8 cellular contexts compared by ENCODE assay signal in the genomic region with DNA sequence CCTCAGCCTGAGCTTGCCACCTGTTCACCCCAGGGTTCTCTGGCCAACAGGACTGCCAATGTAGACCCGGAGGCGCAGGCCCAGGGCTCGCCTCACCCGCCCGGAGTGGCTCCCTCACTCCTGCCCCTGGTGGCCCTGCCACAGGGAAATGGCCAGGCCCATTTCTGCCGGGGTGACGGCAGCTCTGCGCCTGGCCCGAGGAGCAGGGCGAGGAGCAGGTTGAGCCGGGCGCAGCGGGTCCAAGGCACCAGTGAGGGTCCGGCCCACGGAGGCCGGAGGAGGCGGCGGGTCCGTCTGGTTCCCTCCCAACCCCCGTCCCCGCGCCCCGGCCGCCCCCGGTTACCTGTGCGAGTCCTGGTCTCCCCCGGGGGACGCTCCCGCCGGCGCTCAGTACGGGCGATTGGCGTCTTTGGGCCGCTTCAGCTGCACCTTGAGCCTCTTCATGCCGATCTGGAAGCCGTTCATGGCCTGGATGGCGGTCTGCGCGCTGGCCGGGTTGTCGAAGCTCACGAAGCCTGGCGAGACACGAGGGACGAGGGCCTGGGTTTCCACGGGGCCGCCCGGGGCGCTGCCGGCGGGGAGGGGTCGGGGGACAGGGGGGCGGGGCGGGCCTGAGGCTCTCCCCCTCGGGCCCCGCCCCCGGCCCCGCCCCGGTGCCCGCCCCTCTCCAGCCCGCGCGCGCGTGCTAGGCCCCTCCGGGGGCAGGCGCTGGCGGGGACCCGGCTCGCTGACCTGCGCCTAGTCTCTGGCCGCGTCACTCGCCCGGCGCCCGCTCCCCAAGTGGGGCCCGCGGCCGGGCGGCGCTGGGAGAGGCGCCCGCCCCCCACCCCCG.
A peak's percentile ranks its signal among the peaks of the same experiment; 100 is the strongest.
DNase-seq lines count a peak whose midpoint lies in the region; ATAC-seq and TF ChIP-seq lines count a peak whose summit lies in the region.

No MANE protein-coding gene starts in this region.

- H3K27me3 ChIP-seq in body of pancreas = no peaks in the 10 kb centered on the region

- H3K9me3 ChIP-seq in body of pancreas = no peaks in the 10 kb centered on the region

- no peak for TF ChIP-seq POLR2A in body of pancreas (IDR thresholded peaks at IDR 0.05)

- peaks cover 71% of the 10 kb centered on the region for H3K27me3 Mint-ChIP-seq in mesothelial cell of epicardium (ENCODE audit: low read depth)

- H3K4me1 Mint-ChIP-seq in mesothelial cell of epicardium = peaks cover 6% of the 10 kb centered on the region

- TF ChIP-seq CTCF in body of pancreas (IDR thresholded peaks at IDR 0.05) (peak in 2 of 7 experiments; percentile 18 to 37), mesothelial cell of epicardium (IDR thresholded peaks at IDR 0.05; ENCODE audit: unreplicated experiment) (no peak)

- intact Hi-C loops in body of pancreas (cut with DNase I) = no loop called here

- H3K36me3 ChIP-seq in body of pancreas (replicated peaks in 1 of 2; ENCODE audit: insufficient read depth in 1 of 2, low read depth in 2 of 2) = no peaks in the 10 kb centered on the region

- H3K4me3 ChIP-seq in body of pancreas = peak overlapping the region; percentile 8 to 28

- no peak overlapping the region for H3K27ac Mint-ChIP-seq in mesothelial cell of epicardium

- WGBS in body of pancreas, 2 donors = 7% methylated on average over 67 of the region's 86 CpGs; no CpG with 5 or more reads in 1 of the 2 donors

- ATAC-seq in HG03103 (IDR thresholded peaks at IDR 0.05; ENCODE audit: low read depth, unreplicated experiment) (peak; percentile 41), body of pancreas (peak; percentile 87)

- H3K4me1 ChIP-seq in body of pancreas = peaks cover 18% of the 10 kb centered on the region

- H3K36me3 Mint-ChIP-seq in mesothelial cell of epicardium = no peaks in the 10 kb centered on the region

- H3K4me3 Mint-ChIP-seq in mesothelial cell of epicardium = peak overlapping the region; percentile 64

- H3K9me3 Mint-ChIP-seq in mesothelial cell of epicardium = no peaks in the 10 kb centered on the region

- DNase-seq in AG20443 (ENCODE audit: low spot score) (peak; percentile 67), body of pancreas (peak; percentile 60 to 78 (median 68)), mesothelial cell of epicardium (ENCODE audit: low spot score in 2 of 2, unreplicated experiment in 2 of 2) (peak; percentile 39 to 63), NCI-H226 (no peak), activated gamma-delta T cell treated with Interleukin-2 at 50 U/mL for 16 hours (no peak), GOT3 (lab: John Stamatoyannopoulos, UW) (no peak), activated gamma-delta T cell (lab: John Stamatoyannopoulos, UW) (no peak)

- peak overlapping the region in 3 of 4 donors; percentile 35 to 58 (median 50) for H3K27ac ChIP-seq in body of pancreas

Comparison
In these comparisons a context has a peak if more than half of its experiments do, and no peak if none do; other contexts are left out.
1. DNase-seq: peak in AG20443 (single experiment), body of pancreas (4 of 4) and mesothelial cell of epicardium (2 of 2); none in NCI-H226 (single experiment), activated gamma-delta T cell treated with Interleukin-2 at 50 U/mL for 16 hours (single experiment), GOT3 (single experiment) and activated gamma-delta T cell (single experiment).